In the genomic region with DNA sequence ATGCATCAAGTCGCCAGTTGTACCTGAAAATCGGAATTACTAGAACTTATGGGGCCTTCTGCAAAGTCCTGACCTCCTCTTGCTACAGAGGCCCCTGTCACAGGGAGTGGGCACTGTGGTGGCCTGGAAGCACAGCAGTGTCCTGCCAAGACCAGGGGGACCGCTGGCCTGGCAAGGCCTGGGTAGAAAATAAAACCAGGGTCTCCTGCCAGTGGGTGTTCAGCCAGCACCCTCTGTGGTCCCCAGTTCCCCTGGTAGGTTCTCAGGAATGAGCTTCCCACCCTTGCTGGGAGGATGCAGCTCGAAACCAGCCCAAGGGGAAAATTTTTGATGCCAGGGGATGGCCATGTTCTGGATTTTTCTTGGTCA, we compare ENCODE assay signal across 23 cellular contexts. TPM values are rescaled to one million over a fixed set of nuclear protein-coding genes. Genes with fewer than 3 reads are reported as not detected.
A peak's percentile ranks its signal among the peaks of the same experiment; 100 is the strongest.
DNase-seq lines count a peak whose midpoint lies in the region; ATAC-seq and TF ChIP-seq lines count a peak whose summit lies in the region.
"Had no signal": no experiment of that assay in that cellular context is flagged by ENCODE, and none has a peak within 500 bp of the region (broad histone marks: within the 10 kb centered on the region; RNA-seq: fewer than 3 reads in every experiment).

No MANE protein-coding gene starts in this region.

- CTCF ChIA-PET in CD4-positive, alpha-beta T cell (lab: Charles Lee), result no interaction called here

- intact Hi-C loops in CD4-positive, alpha-beta T cell (cut with DNase I, micrococcal nuclease), result no loop called here

- H3K9me3 Mint-ChIP-seq in activated T-cell treated with anti-CD3 and anti-CD28 coated beads, Interleukin-2, amount 50 U/mL, for 24 hours, result no peaks in the 10 kb centered on the region
- no peaks in the 10 kb centered on the region for H3K9me3 Mint-ChIP-seq in activated T-cell treated with anti-CD3 and anti-CD28 coated beads, Interleukin-2, amount 50 U/mL, for 4 hours
- no peaks in the 10 kb centered on the region for H3K9me3 Mint-ChIP-seq in CD4-positive, alpha-beta T cell
- H3K9me3 Mint-ChIP-seq in activated naive CD8-positive, alpha-beta T cell (ENCODE audit: low read depth), result no peaks in the 10 kb centered on the region
- no peaks in the 10 kb centered on the region for H3K9me3 Mint-ChIP-seq in naive thymus-derived CD8-positive, alpha-beta T cell
- H3K9me3 Mint-ChIP-seq: CD4-positive, alpha-beta memory T cell; GM23338; H9 had no signal

- peaks cover 84% of the 10 kb centered on the region for H3K4me1 Mint-ChIP-seq in activated T-cell treated with anti-CD3 and anti-CD28 coated beads, Interleukin-2, amount 50 U/mL, for 24 hours (ENCODE audit: low read depth)
- peaks cover 49% of the 10 kb centered on the region for H3K4me1 Mint-ChIP-seq in activated T-cell treated with anti-CD3 and anti-CD28 coated beads, Interleukin-2, amount 50 U/mL, for 4 hours (ENCODE audit: low read depth)
- H3K4me1 Mint-ChIP-seq in CD4-positive, alpha-beta T cell (ENCODE audit: low read depth), result peaks cover 43% of the 10 kb centered on the region
- H3K4me1 Mint-ChIP-seq in activated naive CD8-positive, alpha-beta T cell (ENCODE audit: low read depth), result peaks cover 71% of the 10 kb centered on the region
- H3K4me1 Mint-ChIP-seq in naive thymus-derived CD8-positive, alpha-beta T cell, result peaks cover 28 to 79% (median 75%) of the 10 kb centered on the region in 4 donors

- no peaks in the 10 kb centered on the region for H3K9me3 ChIP-seq in CD4-positive, alpha-beta T cell (ENCODE audit: control insufficient read depth, low read length)
- H3K9me3 ChIP-seq: BLaER1, Caco-2, SJCRH30 had no signal

- POLR2A ChIA-PET in CD4-positive, alpha-beta T cell (lab: Charles Lee), result no interaction called here
- POLR2A ChIA-PET in naive thymus-derived CD8-positive, alpha-beta T cell (lab: Charles Lee), result interaction anchor here (1.0 to 3.8 kb wide), 5 partner anchors 9 to 47 kb away, joined by 3 to 24 read pairs (median 9); no protein-coding TSS in a partner anchor

- H3K27ac Mint-ChIP-seq in activated T-cell treated with anti-CD3 and anti-CD28 coated beads, Interleukin-2, amount 50 U/mL, for 24 hours, result peak overlapping the region; percentile 95
- peak overlapping the region; percentile 67 for H3K27ac Mint-ChIP-seq in CD4-positive, alpha-beta T cell
- peak overlapping the region; percentile 98 for H3K27ac Mint-ChIP-seq in activated naive CD8-positive, alpha-beta T cell
- H3K27ac Mint-ChIP-seq in naive thymus-derived CD8-positive, alpha-beta T cell, result peak overlapping the region in 9 of 10 donors; percentile 20 to 86 (median 70)
- H3K27ac Mint-ChIP-seq: CD4-positive, alpha-beta memory T cell; GM23338; H9 had no signal

- H3K27ac ChIP-seq in CD4-positive, alpha-beta T cell (ENCODE audit: low read depth, low read length), result no peak overlapping the region
- H3K27ac ChIP-seq: BLaER1, HL-60, PC-9, SJCRH30 had no signal

- DNase-seq in activated T-cell treated with anti-CD3 and anti-CD28 coated beads, Interleukin-2, amount 50 U/mL, for 24 hours, result no peak
- DNase-seq in activated T-cell treated with anti-CD3 and anti-CD28 coated beads, Interleukin-2, amount 50 U/mL, for 4 hours, result no peak
- DNase-seq in CD4-positive, alpha-beta T cell, result no peak
- DNase-seq in naive thymus-derived CD8-positive, alpha-beta T cell, result peak in 1 of 10 donors; percentile 27
- no peak for DNase-seq in GM03348 (ENCODE audit: low spot score)
- no peak for DNase-seq in effector CD4-positive, alpha-beta T cell
- DNase-seq: Caco-2; CD4-positive, alpha-beta memory T cell; H9; NCI-H1048; NCI-H1417; NCI-H1694 treated with DMSO at 0.1 percent for 48 hours; NCI-H2081; NCI-H2227 treated with DMSO at 0.1 percent for 48 hours; NCI-H526 treated with DMSO at 0.1 percent for 48 hours; PC-9; SJCRH30 had no signal

- no peaks in the 10 kb centered on the region for H3K27me3 ChIP-seq in CD4-positive, alpha-beta T cell (ENCODE audit: control insufficient read depth, insufficient read depth, low read length)
- H3K27me3 ChIP-seq: BLaER1, SJCRH30 had no signal

- no peak overlapping the region for H3K4me3 Mint-ChIP-seq in activated T-cell treated with anti-CD3 and anti-CD28 coated beads, Interleukin-2, amount 50 U/mL, for 24 hours
- H3K4me3 Mint-ChIP-seq in activated T-cell treated with anti-CD3 and anti-CD28 coated beads, Interleukin-2, amount 50 U/mL, for 4 hours, result no peak overlapping the region
- H3K4me3 Mint-ChIP-seq in CD4-positive, alpha-beta T cell, result no peak overlapping the region
- peak overlapping the region; percentile 67 for H3K4me3 Mint-ChIP-seq in activated naive CD8-positive, alpha-beta T cell
- H3K4me3 Mint-ChIP-seq in naive thymus-derived CD8-positive, alpha-beta T cell, result peak overlapping the region in 3 of 10 donors; percentile 30 to 61 (median 36)
- H3K4me3 Mint-ChIP-seq: GM23338, H9 had no signal

- TF ChIP-seq CTCF in CD4-positive, alpha-beta T cell (IDR thresholded peaks at IDR 0.05), result no peak

- ATAC-seq in activated T-cell treated with anti-CD3 and anti-CD28 coated beads, Interleukin-2, amount 50 U/mL, for 4 hours, result no peak
- ATAC-seq in CD4-positive, alpha-beta T cell (ENCODE audit: poor library complexity), result no peak
- ATAC-seq in naive thymus-derived CD8-positive, alpha-beta T cell, result no peak
- no peak for ATAC-seq in HG03095 (IDR thresholded peaks at IDR 0.05; ENCODE audit: unreplicated experiment)
- ATAC-seq: GM23338, Right ventricle myocardium inferior had no signal

- peaks cover 52% of the 10 kb centered on the region for H3K36me3 Mint-ChIP-seq in activated T-cell treated with anti-CD3 and anti-CD28 coated beads, Interleukin-2, amount 50 U/mL, for 24 hours (ENCODE audit: low read depth)
- H3K36me3 Mint-ChIP-seq in activated T-cell treated with anti-CD3 and anti-CD28 coated beads, Interleukin-2, amount 50 U/mL, for 4 hours (ENCODE audit: insufficient read depth), result peaks cover 6% of the 10 kb centered on the region
- no peaks in the 10 kb centered on the region for H3K36me3 Mint-ChIP-seq in CD4-positive, alpha-beta T cell (ENCODE audit: low read depth)
- peaks cover 18% of the 10 kb centered on the region for H3K36me3 Mint-ChIP-seq in activated naive CD8-positive, alpha-beta T cell
- peaks cover 0 to 12% (median 6%) of the 10 kb centered on the region in 3 donors for H3K36me3 Mint-ChIP-seq in naive thymus-derived CD8-positive, alpha-beta T cell

- no peaks in the 10 kb centered on the region for H3K27me3 Mint-ChIP-seq in activated T-cell treated with anti-CD3 and anti-CD28 coated beads, Interleukin-2, amount 50 U/mL, for 24 hours
- H3K27me3 Mint-ChIP-seq in activated T-cell treated with anti-CD3 and anti-CD28 coated beads, Interleukin-2, amount 50 U/mL, for 4 hours (ENCODE audit: low read depth), result peaks cover 1% of the 10 kb centered on the region
- H3K27me3 Mint-ChIP-seq in CD4-positive, alpha-beta T cell, result no peaks in the 10 kb centered on the region
- no peaks in the 10 kb centered on the region for H3K27me3 Mint-ChIP-seq in activated naive CD8-positive, alpha-beta T cell
- no peaks in the 10 kb centered on the region for H3K27me3 Mint-ChIP-seq in naive thymus-derived CD8-positive, alpha-beta T cell

RNA-seq across cellular contexts. Expression of a gene that starts 43.9 kb away (rescaled TPM):
- 10 to 100 TPM; 14.2 to 24.3 (median 18.5) TPM for total RNA-seq in activated T-cell treated with anti-CD3 and anti-CD28 coated beads, Interleukin-2, amount 50 U/mL, for 4 hours
- total RNA-seq in CD4-positive, alpha-beta T cell, result 10 to 100 TPM; 67.9 to 72.2 TPM
- 100 to 1,000 TPM; 137 to 146 TPM for total RNA-seq in naive thymus-derived CD8-positive, alpha-beta T cell
- polyA plus RNA-seq in naive thymus-derived CD8-positive, alpha-beta T cell, result 10 to 100 TPM; 16.8 to 45.8 (median 30.0) TPM
- total RNA-seq: SJCRH30 had no signal
